ENCODE assay signal across 8 cellular contexts in the genomic region with DNA sequence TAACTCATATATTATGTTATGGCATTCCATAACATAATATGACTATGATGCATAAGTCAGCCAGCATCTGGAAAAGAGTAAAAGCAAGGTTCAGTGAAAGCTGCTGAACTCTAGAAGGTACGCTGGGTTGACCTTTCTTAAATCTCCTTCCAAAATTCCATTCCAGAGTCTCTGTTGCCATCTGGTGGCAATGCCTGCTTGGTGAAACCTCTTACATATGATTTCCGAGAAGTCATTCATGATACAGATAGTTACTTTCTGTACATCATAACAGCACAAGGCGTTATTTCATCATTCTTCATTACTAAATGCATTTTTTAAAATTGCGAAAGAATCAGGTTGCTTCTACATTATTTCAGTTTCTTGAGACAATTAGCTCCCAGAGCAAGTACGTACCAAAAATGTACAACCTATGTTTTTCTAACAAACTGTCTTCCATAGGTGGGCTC. TPM values are rescaled to one million over a fixed set of nuclear protein-coding genes. Genes with fewer than 3 reads are reported as not detected.
DNase-seq lines count a peak whose midpoint lies in the region; ATAC-seq and TF ChIP-seq lines count a peak whose summit lies in the region.

No MANE protein-coding gene starts in this region.

- H3K27me3 Mint-ChIP-seq in Calu3 (ENCODE audit: unreplicated experiment), result no peaks in the 10 kb centered on the region
- no peaks in the 10 kb centered on the region for H3K27me3 Mint-ChIP-seq in memory B cell

- no peaks in the 10 kb centered on the region for H3K27me3 ChIP-seq in effector memory CD4-positive, alpha-beta T cell (replicated peaks; ENCODE audit: control insufficient read depth, insufficient read depth, low read length, poor library complexity, severe bottlenecking)

- no peaks in the 10 kb centered on the region for H3K36me3 ChIP-seq in effector memory CD4-positive, alpha-beta T cell (ENCODE audit: control insufficient read depth, insufficient read depth, low read length)

- H3K4me1 Mint-ChIP-seq in Calu3 (ENCODE audit: low read depth, unreplicated experiment) (peaks cover 21% of the 10 kb centered on the region), memory B cell (peaks cover 6% of the 10 kb centered on the region)

- H3K4me3 ChIP-seq in effector memory CD4-positive, alpha-beta T cell (ENCODE audit: insufficient read depth, low read depth, low read length, poor library complexity, severe bottlenecking), result no peak overlapping the region

- H3K4me3 Mint-ChIP-seq in Calu3 (ENCODE audit: low read depth, unreplicated experiment), result no peak overlapping the region
- no peak overlapping the region for H3K4me3 Mint-ChIP-seq in memory B cell

- H3K9me3 Mint-ChIP-seq in Calu3 (ENCODE audit: low read depth, unreplicated experiment) (no peaks in the 10 kb centered on the region), memory B cell (no peaks in the 10 kb centered on the region)

- peak; percentile 68 for TF ChIP-seq CTCF in Calu3 (IDR thresholded peaks at IDR 0.05; ENCODE audit: unreplicated experiment)

- H3K36me3 Mint-ChIP-seq in Calu3 (ENCODE audit: insufficient read depth, unreplicated experiment) (no peaks in the 10 kb centered on the region), memory B cell (no peaks in the 10 kb centered on the region)

- H3K27ac ChIP-seq in effector memory CD4-positive, alpha-beta T cell (ENCODE audit: insufficient read depth, low read length, poor library complexity, severe bottlenecking), result no peak overlapping the region

- no peaks in the 10 kb centered on the region for H3K4me1 ChIP-seq in effector memory CD4-positive, alpha-beta T cell (ENCODE audit: control insufficient read depth, insufficient read depth, low read length, poor library complexity, severe bottlenecking)

- intact Hi-C loops in Calu3 (cut with micrococcal nuclease; ENCODE audit: unreplicated experiment), result loop anchor here (1.0 to 5.0 kb wide), 3 partner anchors 52 to 309 kb away; no protein-coding TSS in a partner anchor

- peak; percentile 62 for DNase-seq in Calu3
- DNase-seq in NCI-H748 treated with DMSO at 0.1 percent for 48 hours (lab: John Stamatoyannopoulos, UW), result peak; percentile 67
- DNase-seq in activated CD4-positive, alpha-beta T cell treated with anti-CD3 and anti-CD28 coated beads, Interleukin-2, amount 50 U/mL, for 4 hours, result peak; percentile 68 to 69
- DNase-seq in effector memory CD4-positive, alpha-beta T cell, result peak; percentile 33 to 52 (median 43)
- peak; percentile 30 to 41 for DNase-seq in memory B cell (ENCODE audit: low spot score in 2 of 2)
- DNase-seq in stimulated activated CD8-positive, alpha-beta memory T cell treated with anti-CD3 and anti-CD28 coated beads, Interleukin-4, amount 100 ng/mL, for 24 hours (ENCODE audit: low read depth), result peak; percentile 40

- no peak overlapping the region for H3K27ac Mint-ChIP-seq in Calu3 (ENCODE audit: unreplicated experiment)
- H3K27ac Mint-ChIP-seq in memory B cell, result peak overlapping the region; percentile 17

- H3K9me3 ChIP-seq in effector memory CD4-positive, alpha-beta T cell (ENCODE audit: control insufficient read depth, low read length), result no peaks in the 10 kb centered on the region

- BruUV-seq in Calu3 (replicated peaks; lab: Mats Ljungman, UMichigan), result no TSS peak

- CTCF ChIA-PET in Calu3 (lab: Charles Lee), result interaction anchor here (1.6 kb wide), 1 partner anchor 49 kb away, joined by 5 read pairs; no protein-coding TSS in a partner anchor

- ATAC-seq in HG03378 (IDR thresholded peaks at IDR 0.05; ENCODE audit: unreplicated experiment) (peak; percentile 48), memory B cell (ENCODE audit: low read depth) (peak; percentile 74), HG02571 (IDR thresholded peaks at IDR 0.05; ENCODE audit: unreplicated experiment) (no peak)

RNA-seq across cellular contexts. Expression of a gene that starts 7.0 kb away (rescaled TPM):
- 25.6 and 27.6 TPM in 2 replicates for total RNA-seq in Calu3 (2022)
